In genomic region chr2:44354761-44355160, GRCh38 we compare ENCODE assay signal across 11 cellular contexts.
"Had no signal": no experiment of that assay in that cellular context is flagged by ENCODE, and none has a peak within 500 bp of the region (broad histone marks: within the 10 kb centered on the region; RNA-seq: fewer than 3 reads in every experiment).

No MANE protein-coding gene starts in this region.

- DNase-seq: GM23248, GOT3, H7, H9, HCEC 1CT, HFFc6 had no signal

- H3K9ac ChIP-seq: GM23248 had no signal

- H3K4me3 Mint-ChIP-seq: GM23338, H9, HFFc6 had no signal

- H3K27ac ChIP-seq: GM23248 had no signal

- H3K27ac Mint-ChIP-seq: GM23338, H9, HFFc6 had no signal

- H3K36me3 ChIP-seq: HAP-1 had no signal

- H3K9me3 ChIP-seq: HAP-1 had no signal

- FAIRE-seq: H1, H54 had no signal

- ATAC-seq: GM23338, HCT116 had no signal

- H2AFZ ChIP-seq: GM23248, GM23338 had no signal

- H3K4me3 ChIP-seq: GM23248, GM23338, HAP-1 had no signal

- H3K4me2 ChIP-seq: GM23338 had no signal

- H3K9me3 Mint-ChIP-seq: GM23338, H9, HFFc6 had no signal
